In genomic region chr3:62318365-62318751, GRCh38 we compare ENCODE assay signal across 9 cellular contexts. TPM values are rescaled to one million over a fixed set of nuclear protein-coding genes. Genes with fewer than 3 reads are reported as not detected.
DNase-seq lines count a peak whose midpoint lies in the region; ATAC-seq and TF ChIP-seq lines count a peak whose summit lies in the region.
"Had no signal": no experiment of that assay in that cellular context is flagged by ENCODE, and none has a peak within 500 bp of the region (broad histone marks: within the 10 kb centered on the region; RNA-seq: fewer than 3 reads in every experiment).

No MANE protein-coding gene starts in this region.

- intact Hi-C loops in activated CD4-positive, alpha-beta T cell treated with anti-CD3 and anti-CD28 coated beads, Interleukin-2, amount 10 ng/mL, durations not matched to agents 24 days and 14 days (cut with micrococcal nuclease), result loop anchor here (2.0 kb wide), 1 partner anchor 1068 kb away; the partner anchor contains the start of gene FHIT

- peaks cover 14% of the 10 kb centered on the region for H3K4me1 ChIP-seq in suprapubic skin

- no peaks in the 10 kb centered on the region for H3K27me3 ChIP-seq in suprapubic skin

- H3K4me3 ChIP-seq in suprapubic skin, result peak overlapping the region; percentile 70

- peaks cover 18% of the 10 kb centered on the region for H3K9me3 Mint-ChIP-seq in activated CD4-positive, alpha-beta T cell treated with anti-CD3 and anti-CD28 coated beads, Interleukin-2, amount 10 ng/mL, durations not matched to agents 24 days and 14 days
- H3K9me3 Mint-ChIP-seq in activated CD8-positive, alpha-beta memory T cell treated with anti-CD3 and anti-CD28 coated beads, Interleukin-2, amount 10 ng/mL, durations not matched to agents 7 days and 5 days (ENCODE audit: low read depth), result no peaks in the 10 kb centered on the region

- H3K9me3 ChIP-seq in suprapubic skin, result no peaks in the 10 kb centered on the region

- H3K27me3 Mint-ChIP-seq in activated CD4-positive, alpha-beta T cell treated with anti-CD3 and anti-CD28 coated beads, Interleukin-2, amount 10 ng/mL, durations not matched to agents 24 days and 14 days, result peaks cover 11% of the 10 kb centered on the region
- peaks cover 9% of the 10 kb centered on the region for H3K27me3 Mint-ChIP-seq in activated CD8-positive, alpha-beta memory T cell treated with anti-CD3 and anti-CD28 coated beads, Interleukin-2, amount 10 ng/mL, durations not matched to agents 7 days and 5 days

- no peak for TF ChIP-seq POLR2A in suprapubic skin (IDR thresholded peaks at IDR 0.05)

- no peak for TF ChIP-seq EP300 in suprapubic skin (IDR thresholded peaks at IDR 0.05)

- peak overlapping the region; percentile 85 for H3K27ac ChIP-seq in suprapubic skin

- H3K27ac Mint-ChIP-seq in activated CD4-positive, alpha-beta T cell treated with anti-CD3 and anti-CD28 coated beads, Interleukin-2, amount 10 ng/mL, durations not matched to agents 24 days and 14 days, result peak overlapping the region; percentile 99
- peak overlapping the region; percentile 96 for H3K27ac Mint-ChIP-seq in activated CD8-positive, alpha-beta memory T cell treated with anti-CD3 and anti-CD28 coated beads, Interleukin-2, amount 10 ng/mL, durations not matched to agents 7 days and 5 days

- peaks cover 6% of the 10 kb centered on the region for H3K4me1 Mint-ChIP-seq in activated CD4-positive, alpha-beta T cell treated with anti-CD3 and anti-CD28 coated beads, Interleukin-2, amount 10 ng/mL, durations not matched to agents 24 days and 14 days
- peaks cover 9% of the 10 kb centered on the region for H3K4me1 Mint-ChIP-seq in activated CD8-positive, alpha-beta memory T cell treated with anti-CD3 and anti-CD28 coated beads, Interleukin-2, amount 10 ng/mL, durations not matched to agents 7 days and 5 days

- 45% methylated on average over 12 of the region's 12 CpGs for WGBS in suprapubic skin

- DNase-seq in activated CD4-positive, alpha-beta T cell treated with anti-CD3 and anti-CD28 coated beads, Interleukin-2, amount 10 ng/mL, durations not matched to agents 24 days and 14 days, result no peak
- no peak for DNase-seq in activated CD4-positive, alpha-beta T cell treated with anti-CD3 and anti-CD28 coated beads for 4 hours
- no peak for DNase-seq in activated CD8-positive, alpha-beta memory T cell treated with anti-CD3 and anti-CD28 coated beads, Interleukin-2, amount 10 ng/mL, durations not matched to agents 7 days and 5 days
- DNase-seq in iPS-NIHi7 (ENCODE audit: extremely low spot score) (peak; percentile 13), suprapubic skin (ENCODE audit: low spot score in 2 of 2) (no peak), NCI-H2107 treated with DMSO at 0.1 percent for 48 hours (lab: John Stamatoyannopoulos, UW; ENCODE audit: unreplicated experiment) (no peak), NCI-H1694 (lab: John Stamatoyannopoulos, UW) (no peak)
- DNase-seq in stimulated activated CD4-positive, alpha-beta T cell treated with anti-CD3 and anti-CD28 coated beads, Interleukin-12 subunit alpha, Interleukin-12 subunit beta, amount 100 ng/mL, for 4 hours, result no peak

- no peak for TF ChIP-seq CTCF in suprapubic skin (IDR thresholded peaks at IDR 0.05)

- H3K36me3 Mint-ChIP-seq in activated CD4-positive, alpha-beta T cell treated with anti-CD3 and anti-CD28 coated beads, Interleukin-2, amount 10 ng/mL, durations not matched to agents 24 days and 14 days (ENCODE audit: low read depth), result peaks cover 10% of the 10 kb centered on the region
- peaks cover 15% of the 10 kb centered on the region for H3K36me3 Mint-ChIP-seq in activated CD8-positive, alpha-beta memory T cell treated with anti-CD3 and anti-CD28 coated beads, Interleukin-2, amount 10 ng/mL, durations not matched to agents 7 days and 5 days

- no peak for ATAC-seq in activated CD8-positive, alpha-beta memory T cell treated with anti-CD3 and anti-CD28 coated beads, Interleukin-2, amount 10 ng/mL, durations not matched to agents 7 days and 5 days

- CTCF ChIA-PET in activated CD8-positive, alpha-beta memory T cell treated with anti-CD3 and anti-CD28 coated beads, Interleukin-2, amount 10 ng/mL, durations not matched to agents 7 days and 5 days (lab: Charles Lee), result no interaction called here

- peaks cover 13% of the 10 kb centered on the region for H3K36me3 ChIP-seq in suprapubic skin

- peak overlapping the region; percentile 97 for H3K4me3 Mint-ChIP-seq in activated CD4-positive, alpha-beta T cell treated with anti-CD3 and anti-CD28 coated beads, Interleukin-2, amount 10 ng/mL, durations not matched to agents 24 days and 14 days
- H3K4me3 Mint-ChIP-seq in activated CD8-positive, alpha-beta memory T cell treated with anti-CD3 and anti-CD28 coated beads, Interleukin-2, amount 10 ng/mL, durations not matched to agents 7 days and 5 days, result peak overlapping the region; percentile 81

RNA-seq across cellular contexts. Expression of gene FEZF2, which starts 55.0 kb away (rescaled TPM):
- total RNA-seq in activated CD4-positive, alpha-beta T cell treated with anti-CD3 and anti-CD28 coated beads, Interleukin-2, amount 10 ng/mL, durations not matched to agents 24 days and 14 days, result not detected in 2 replicates
- not detected for total RNA-seq in activated CD8-positive, alpha-beta memory T cell treated with anti-CD3 and anti-CD28 coated beads, Interleukin-2, amount 10 ng/mL, durations not matched to agents 7 days and 5 days
- not detected for total RNA-seq in suprapubic skin
- total RNA-seq: SK-MEL-5 had no signal
